ENCODE assay signal across 8 cellular contexts in genomic region chr19:13115936-13116281, GRCh38. TPM values are rescaled to one million over a fixed set of nuclear protein-coding genes. Genes with fewer than 3 reads are reported as not detected.
DNase-seq lines count a peak whose midpoint lies in the region; FAIRE-seq and TF ChIP-seq lines count a peak whose summit lies in the region.

No MANE protein-coding gene starts in this region.

- intact Hi-C loops in spleen (cut with DNase I; ENCODE audit: low total_unique reads) = no loop called here

- TF ChIP-seq CTCF in HEK293 (tag by site-specific recombination; IDR thresholded peaks at IDR 0.05) = no peak
- TF ChIP-seq CTCF in spleen (IDR thresholded peaks at IDR 0.05 in 8 of 11, conservative IDR thresholded peaks at IDR 0.05 in 3 of 11) = no peak

- H3K27me3 ChIP-seq in iPS DF 6.9 (ENCODE audit: control insufficient read depth, insufficient read depth, low read length) (no peaks in the 10 kb centered on the region), spleen (replicated peaks in 1 of 7) (no peaks in the 10 kb centered on the region)

- H3K36me3 ChIP-seq in HEK293 (ENCODE audit: control insufficient read depth in 2 of 2, insufficient read depth in 1 of 2, low read length in 2 of 2) = peaks cover 14 to 41% of the 10 kb centered on the region in 2 experiments; a peak in 2 of 3 replicates
- H3K36me3 ChIP-seq in iPS DF 6.9 (ENCODE audit: control insufficient read depth, insufficient read depth, low read length) = peaks cover 8% of the 10 kb centered on the region
- peaks cover 0 to 44% (median 18%) of the 10 kb centered on the region in 6 donors for H3K36me3 ChIP-seq in spleen

- H3K36me3 Mint-ChIP-seq in activated CD4-positive, alpha-beta memory T cell treated with anti-CD3 and anti-CD28 coated beads, Interleukin-2, amount 10 ng/mL, durations not matched to agents 7 days and 5 days (ENCODE audit: low read depth) = peaks cover 6% of the 10 kb centered on the region

- peak overlapping the region; percentile 96 for H3K4me3 Mint-ChIP-seq in activated CD4-positive, alpha-beta memory T cell treated with anti-CD3 and anti-CD28 coated beads, Interleukin-2, amount 10 ng/mL, durations not matched to agents 7 days and 5 days

- DNase-seq in activated CD4-positive, alpha-beta memory T cell treated with anti-CD3 and anti-CD28 coated beads, Interleukin-2, amount 10 ng/mL, durations not matched to agents 7 days and 5 days = no peak
- no peak for DNase-seq in iPS DF 6.9 (ENCODE audit: low read depth, low spot score)
- DNase-seq in spleen = no peak
- DNase-seq in midbrain (lab: John Stamatoyannopoulos, UW) = no peak
- DNase-seq in AG08396 (ENCODE audit: low spot score) = no peak
- no peak for DNase-seq in GM12892 (ENCODE audit: insufficient read length)
- no peak for DNase-seq in RPMI8226

- TF ChIP-seq POLR2A in spleen (IDR thresholded peaks at IDR 0.05) (no peak), GM12892 (IDR thresholded peaks at IDR 0.05; ENCODE audit: low read depth, low read length) (no peak)

- peak overlapping the region; percentile 94 for H3K27ac Mint-ChIP-seq in activated CD4-positive, alpha-beta memory T cell treated with anti-CD3 and anti-CD28 coated beads, Interleukin-2, amount 10 ng/mL, durations not matched to agents 7 days and 5 days

- no CpG with 5 or more reads among the region's 18 CpGs for whole genome bisulfite sequencing in iPS DF 6.9 (ENCODE audit: insufficient coverage, insufficient read length)
- 0 to 5% (median 3%) methylated on average over 7 to 18 of the region's 18 CpGs for WGBS in spleen, 5 donors

- H3K27me3 Mint-ChIP-seq in activated CD4-positive, alpha-beta memory T cell treated with anti-CD3 and anti-CD28 coated beads, Interleukin-2, amount 10 ng/mL, durations not matched to agents 7 days and 5 days = no peaks in the 10 kb centered on the region

- H3K4me1 Mint-ChIP-seq in activated CD4-positive, alpha-beta memory T cell treated with anti-CD3 and anti-CD28 coated beads, Interleukin-2, amount 10 ng/mL, durations not matched to agents 7 days and 5 days = peaks cover 33% of the 10 kb centered on the region

- H3K4me3 ChIP-seq in HEK293 (ENCODE audit: low read depth, low read length) (peak overlapping the region; percentile 81), iPS DF 6.9 (ENCODE audit: low read length) (peak overlapping the region; percentile 86), spleen (peak overlapping the region; percentile 81 to 100 (median 97))

- H3K9me3 ChIP-seq in HEK293 (ENCODE audit: control insufficient read depth, insufficient read depth, low read depth, low read length) = no peaks in the 10 kb centered on the region
- no peaks in the 10 kb centered on the region for H3K9me3 ChIP-seq in iPS DF 6.9 (ENCODE audit: control insufficient read depth, insufficient read depth, low read length)
- H3K9me3 ChIP-seq in spleen = no peaks in the 10 kb centered on the region

- CTCF ChIA-PET in HEK293 (lab: Yijun Ruan, JAX) = interaction anchor here (1.0 to 1.5 kb wide), 4 partner anchors 21 to 97 kb away, joined by 3 to 6 read pairs (median 3); partner anchors contain the start of gene IER2
- CTCF ChIA-PET in activated CD4-positive, alpha-beta memory T cell treated with anti-CD3 and anti-CD28 coated beads, Interleukin-2, amount 10 ng/mL, durations not matched to agents 7 days and 5 days (lab: Charles Lee) = interaction anchor here (1.2 kb wide), 1 partner anchor 11 kb away, joined by 4 read pairs; no protein-coding TSS in a partner anchor

- H3K27ac ChIP-seq in HEK293 (ENCODE audit: extremely low read depth, low read depth, low read length) (peak overlapping the region; percentile 56; the same call in 1 of the 2 replicates), iPS DF 6.9 (ENCODE audit: low read length) (no peak overlapping the region), spleen (peak overlapping the region; percentile 71 to 88 (median 82))

- FAIRE-seq in GM12892 (lab: Jason Lieb, UNC) = no peak

- no peaks in the 10 kb centered on the region for H3K9me3 Mint-ChIP-seq in activated CD4-positive, alpha-beta memory T cell treated with anti-CD3 and anti-CD28 coated beads, Interleukin-2, amount 10 ng/mL, durations not matched to agents 7 days and 5 days

- POLR2A ChIA-PET in HEK293 (lab: Yijun Ruan, JAX) = interaction anchor here (0.5 kb wide), 1 partner anchor 89 kb away, joined by 3 read pairs; no protein-coding TSS in a partner anchor
- POLR2A ChIA-PET in activated CD4-positive, alpha-beta memory T cell treated with anti-CD3 and anti-CD28 coated beads, Interleukin-2, amount 10 ng/mL, durations not matched to agents 7 days and 5 days (lab: Charles Lee) = interaction anchor here (0.6 to 6.6 kb wide), 7 partner anchors 10 to 182 kb away, joined by 3 to 79 read pairs (median 12); partner anchors contain the start of genes FARSA, IER2 and STX10

- peaks cover 7% of the 10 kb centered on the region for H3K4me1 ChIP-seq in HEK293 (ENCODE audit: control insufficient read depth, insufficient read depth, low read length)
- peaks cover 12% of the 10 kb centered on the region for H3K4me1 ChIP-seq in iPS DF 6.9 (ENCODE audit: control insufficient read depth, insufficient read depth, low read length)
- H3K4me1 ChIP-seq in spleen = peaks cover 22 to 63% (median 50%) of the 10 kb centered on the region in 6 donors

TF ChIP-seq in HEK293, 187 proteins besides CTCF, POLR2A, EP300 and RAD21:
- no peak for TF ChIP-seq ZNF580 (tag by site-specific recombination; IDR thresholded peaks at IDR 0.05)
- peak; percentile 28; the same call in 1 of the 2 replicates for TF ChIP-seq EGR2 (tag by site-specific recombination; IDR thresholded peaks at IDR 0.05; ENCODE audit: low read depth)
TF ChIP-seq in HEK293: peak in this region for 1.

RNA-seq across cellular contexts. Expression of gene TRMT1, which starts 0.6 kb away (rescaled TPM):
- total RNA-seq in activated CD4-positive, alpha-beta memory T cell treated with anti-CD3 and anti-CD28 coated beads, Interleukin-2, amount 10 ng/mL, durations not matched to agents 7 days and 5 days = 10 to 100 TPM; 29.4 to 29.7 TPM
- total RNA-seq in spleen = 10 to 100 TPM; 27.7 to 72.8 (median 37.5) TPM
- polyA plus RNA-seq in spleen = 100 to 1,000 TPM in 2 of 3 donors, 10 to 100 TPM in 1; 76.2 to 109 (median 107) TPM
- 39.1 TPM for polyA plus RNA-seq in GM12892 (2012; ENCODE audit: missing spikeins)

RNA-seq across cellular contexts. Expression of gene NACC1, which starts 2.2 kb away (rescaled TPM):
- 10 to 100 TPM; 74.5 to 82.2 TPM for total RNA-seq in activated CD4-positive, alpha-beta memory T cell treated with anti-CD3 and anti-CD28 coated beads, Interleukin-2, amount 10 ng/mL, durations not matched to agents 7 days and 5 days
- 10 to 100 TPM; 22.0 to 47.0 (median 37.7) TPM for total RNA-seq in spleen
- 10 to 100 TPM in 1 of 3 donors, 1 to 10 TPM in 2; 5.5 to 32.8 (median 7.1) TPM for polyA plus RNA-seq in spleen
- polyA plus RNA-seq in GM12892 (2012; ENCODE audit: missing spikeins) = 8.5 TPM

RNA-seq across cellular contexts. Expression of gene LYL1, which starts 13.3 kb away (rescaled TPM):
- total RNA-seq in activated CD4-positive, alpha-beta memory T cell treated with anti-CD3 and anti-CD28 coated beads, Interleukin-2, amount 10 ng/mL, durations not matched to agents 7 days and 5 days = 1 to 10 TPM; 5.7 to 6.2 TPM
- 10 to 100 TPM; 35.5 to 69.4 (median 50.0) TPM for total RNA-seq in spleen
- polyA plus RNA-seq in spleen = 10 to 100 TPM; 63.7 to 86.9 (median 68.0) TPM
- polyA plus RNA-seq in GM12892 (2012; ENCODE audit: missing spikeins) = 1.2 TPM

RNA-seq across cellular contexts. Expression of gene STX10, which starts 34.3 kb away (rescaled TPM):
- total RNA-seq in activated CD4-positive, alpha-beta memory T cell treated with anti-CD3 and anti-CD28 coated beads, Interleukin-2, amount 10 ng/mL, durations not matched to agents 7 days and 5 days = 10 to 100 TPM; 69.0 to 72.2 TPM
- total RNA-seq in spleen = 10 to 100 TPM; 43.8 to 89.5 (median 55.8) TPM
- polyA plus RNA-seq in spleen = 10 to 100 TPM; 78.3 to 98.0 (median 93.7) TPM
- polyA plus RNA-seq in GM12892 (2012; ENCODE audit: missing spikeins) = 31.0 TPM

RNA-seq across cellular contexts. Expression of gene IER2, which starts 34.3 kb away (rescaled TPM):
- total RNA-seq in activated CD4-positive, alpha-beta memory T cell treated with anti-CD3 and anti-CD28 coated beads, Interleukin-2, amount 10 ng/mL, durations not matched to agents 7 days and 5 days = 100 to 1,000 TPM; 231 to 234 TPM
- total RNA-seq in spleen = 100 to 1,000 TPM in 4 of 7 donors, 10 to 100 TPM in 3; 59.7 to 131 (median 104) TPM
- 10 to 100 TPM; 56.7 to 92.2 (median 76.6) TPM for polyA plus RNA-seq in spleen
- polyA plus RNA-seq in GM12892 (2012; ENCODE audit: missing spikeins) = 33.5 TPM

Comparison
In these comparisons a context has a peak if more than half of its experiments do, and no peak if none do; other contexts are left out.
1. RNA of gene LYL1, which starts 13.3 kb away (total RNA-seq): 35.5 to 69.4 TPM in spleen; 5.7 to 6.2 TPM in activated CD4-positive, alpha-beta memory T cell treated with anti-CD3 and anti-CD28 coated beads, Interleukin-2, amount 10 ng/mL, durations not matched to agents 7 days and 5 days; every median in the first group is over 4 times any median in the second.
2. Peak in every context shown above with its lines, with median percentiles within 50 percentile points of each other: H3K4me3 ChIP-seq.